31 cellular contexts compared by ENCODE assay signal in genomic region chr2:186530314-186530713, GRCh38.
"Had no signal": no experiment of that assay in that cellular context is flagged by ENCODE, and none has a peak within 500 bp of the region (broad histone marks: within the 10 kb centered on the region; RNA-seq: fewer than 3 reads in every experiment).

No MANE protein-coding gene starts in this region.

- H3K9me3 ChIP-seq: ovary, psoas muscle, spleen, suprapubic skin, testis, tibial artery, transverse colon, upper lobe of right lung, uterus had no signal

- H3K27ac Mint-ChIP-seq: natural killer cell; neural progenitor cell; progenitor cell of endocrine pancreas; stimulated activated memory B cell treated with anti-CD40 and anti-IgM and Interleukin-4, amounts not matched to agents 10 μg/mL and 1 μg/mL and 100 μg/mL, for 72 hours; stimulated activated naive CD8-positive, alpha-beta T cell treated with anti-CD3 and anti-CD28 coated beads, Interleukin-15, amount 100 ng/mL, for 72 hours; type B pancreatic cell had no signal

- H3K4me1 ChIP-seq: parathyroid adenoma, psoas muscle, spleen, testis, upper lobe of right lung, uterus had no signal

- H3K36me3 Mint-ChIP-seq: natural killer cell; stimulated activated memory B cell treated with anti-CD40 and anti-IgM and Interleukin-4, amounts not matched to agents 10 μg/mL and 1 μg/mL and 100 μg/mL, for 72 hours had no signal

- H3K4me2 ChIP-seq: neural progenitor cell, smooth muscle cell had no signal

- H3K4me3 Mint-ChIP-seq: natural killer cell; nephron; neural progenitor cell; stimulated activated memory B cell treated with anti-CD40 and anti-IgM and Interleukin-4, amounts not matched to agents 10 μg/mL and 1 μg/mL and 100 μg/mL, for 72 hours; stimulated activated naive CD8-positive, alpha-beta T cell treated with anti-CD3 and anti-CD28 coated beads, Interleukin-15, amount 100 ng/mL, for 72 hours; type B pancreatic cell had no signal

- H3K79me2 ChIP-seq: parathyroid adenoma had no signal

- H3K36me3 ChIP-seq: neural progenitor cell, ovary, spleen, suprapubic skin, tibial artery, transverse colon, upper lobe of right lung, uterus had no signal

- H3K4me1 Mint-ChIP-seq: natural killer cell; stimulated activated memory B cell treated with anti-CD40 and anti-IgM and Interleukin-4, amounts not matched to agents 10 μg/mL and 1 μg/mL and 100 μg/mL, for 72 hours; stimulated activated naive CD8-positive, alpha-beta T cell treated with anti-CD3 and anti-CD28 coated beads, Interleukin-15, amount 100 ng/mL, for 72 hours had no signal

- ATAC-seq: natural killer cell; psoas muscle; right cardiac atrium; sciatic nerve; stimulated activated memory B cell treated with anti-CD40 and anti-IgM and Interleukin-4, amounts not matched to agents 10 μg/mL and 1 μg/mL and 100 μg/mL, for 72 hours; stimulated activated naive CD8-positive, alpha-beta T cell treated with anti-CD3 and anti-CD28 coated beads, Interleukin-15, amount 100 ng/mL, for 72 hours; stimulated activated naive CD8-positive, alpha-beta T cell treated with anti-CD3 and anti-CD28 coated beads, Interleukin-15, Interleukin-2, amounts not matched to agents 100 U/mL and 50 U/mL, for 24 hours; upper lobe of right lung had no signal

- H3K27me3 ChIP-seq: neural progenitor cell, ovary, spleen, suprapubic skin, testis, tibial artery, transverse colon, upper lobe of right lung, uterus had no signal

- H2AFZ ChIP-seq: neural progenitor cell, parathyroid adenoma had no signal

- H3K27ac ChIP-seq: neural progenitor cell, ovary, parathyroid adenoma, psoas muscle, skin epidermis, spleen, suprapubic skin, testis, tibial artery, transverse colon, upper lobe of right lung, uterus had no signal

- DNase-seq: natural killer cell; occipital lobe; ovary; posterior cingulate gyrus; psoas muscle; right cardiac atrium; spleen; stimulated activated CD4-positive, alpha-beta T cell treated with anti-CD3 and anti-CD28 coated beads, Interleukin-12 subunit alpha, Interleukin-12 subunit beta, amount 100 ng/mL, for 4 hours; stimulated activated CD4-positive, alpha-beta T cell treated with anti-CD3 and anti-CD28 coated beads, Interleukin-1b, Interleukin-23, amount 100 ng/mL, for 48 hours; stimulated activated CD4-positive, alpha-beta T cell treated with anti-CD3 and anti-CD28 coated beads, Interleukin-4, amount 100 ng/mL, for 1 hour; stimulated activated CD4-positive, alpha-beta T cell treated with anti-CD3 and anti-CD28 coated beads, Interleukin-4, amount 100 ng/mL, for 4 hours; stimulated activated CD8-positive, alpha-beta memory T cell treated with anti-CD3 and anti-CD28 coated beads, Interleukin-4, amount 100 ng/mL, for 48 hours; stimulated activated naive CD4-positive, alpha-beta T cell; stimulated activated naive CD8-positive, alpha-beta T cell treated with anti-CD3 and anti-CD28 coated beads, Interleukin-15, amount 100 ng/mL, for 72 hours; stimulated activated naive CD8-positive, alpha-beta T cell treated with anti-CD3 and anti-CD28 coated beads, Interleukin-15, Interleukin-2, amounts not matched to agents 100 U/mL and 50 U/mL, for 24 hours; substantia nigra; testis; tibial artery; transverse colon; upper lobe of right lung; uterus had no signal

- H3K9ac ChIP-seq: neural progenitor cell, parathyroid adenoma had no signal

- H3K9me3 Mint-ChIP-seq: natural killer cell had no signal

- H3K27me3 Mint-ChIP-seq: progenitor cell of endocrine pancreas; stimulated activated memory B cell treated with anti-CD40 and anti-IgM and Interleukin-4, amounts not matched to agents 10 μg/mL and 1 μg/mL and 100 μg/mL, for 72 hours; stimulated activated naive CD8-positive, alpha-beta T cell treated with anti-CD3 and anti-CD28 coated beads, Interleukin-15, amount 100 ng/mL, for 72 hours; type B pancreatic cell had no signal

- H3K4me3 ChIP-seq: neural progenitor cell, ovary, psoas muscle, skin epidermis, smooth muscle cell, spleen, suprapubic skin, testis, tibial artery, transverse colon, upper lobe of right lung, uterus had no signal
